ENCODE assay signal across 15 cellular contexts in genomic region chr12:90449611-90450010, GRCh38.
"Had no signal": no experiment of that assay in that cellular context is flagged by ENCODE, and none has a peak within 500 bp of the region (broad histone marks: within the 10 kb centered on the region; RNA-seq: fewer than 3 reads in every experiment).

No MANE protein-coding gene starts in this region.

- H3K27ac ChIP-seq: foreskin keratinocyte, hepatocyte, skin epidermis, suprapubic skin, thyroid gland had no signal

- H3K27me3 ChIP-seq: foreskin keratinocyte, hepatocyte, suprapubic skin, thyroid gland had no signal

- H3K4me3 ChIP-seq: hepatocyte, mucosa of descending colon, skin epidermis, suprapubic skin, thyroid gland had no signal

- ATAC-seq: foreskin keratinocyte; mucosa of descending colon; naive thymus-derived CD8-positive, alpha-beta T cell; sciatic nerve; stimulated activated naive CD8-positive, alpha-beta T cell treated with anti-CD3 and anti-CD28 coated beads, Interleukin-15, Interleukin-2, amounts not matched to agents 100 U/mL and 50 U/mL, for 24 hours had no signal

- H3K4me1 ChIP-seq: foreskin keratinocyte, suprapubic skin, thyroid gland had no signal

- H3K79me2 ChIP-seq: hepatocyte had no signal

- H2AFZ ChIP-seq: hepatocyte had no signal

- DNase-seq: central memory CD4-positive, alpha-beta T cell; foreskin keratinocyte; head of caudate nucleus; kidney glomerular epithelial cell; mucosa of descending colon; naive thymus-derived CD8-positive, alpha-beta T cell; posterior cingulate gyrus; stimulated activated CD4-positive, alpha-beta T cell treated with anti-CD3 and anti-CD28 coated beads, Interleukin-2, amount 100 ng/mL, for 24 hours; stimulated activated CD4-positive, alpha-beta T cell treated with anti-CD3 and anti-CD28 coated beads, Interleukin-4, amount 100 ng/mL, for 4 hours; stimulated activated naive CD8-positive, alpha-beta T cell treated with anti-CD3 and anti-CD28 coated beads, Interleukin-15, Interleukin-2, amounts not matched to agents 100 U/mL and 50 U/mL, for 24 hours; thyroid gland had no signal

- H3K4me2 ChIP-seq: hepatocyte had no signal

- H3K9me3 ChIP-seq: mucosa of descending colon, suprapubic skin, thyroid gland had no signal

- H3K36me3 ChIP-seq: suprapubic skin, thyroid gland had no signal
